ENCODE assay signal across 1 cellular context in genomic region chr19:40503300-40503699, GRCh38.
TF ChIP-seq lines count a peak whose summit lies in the region.

No MANE protein-coding gene starts in this region.

TF ChIP-seq in SK-N-SH treated with all-trans-retinoic acid at 6 μM for 48 hours, 23 proteins besides CTCF, POLR2A, EP300 and RAD21 (continued from another document):
- no peak for TF ChIP-seq ZNF8 (CRISPR knock-in tag; IDR thresholded peaks at IDR 0.05)
- no peak for TF ChIP-seq BACH2 (CRISPR knock-in tag; IDR thresholded peaks at IDR 0.05; ENCODE audit: borderline replicate concordance)
- no peak for TF ChIP-seq SNAI2 (CRISPR knock-in tag; IDR thresholded peaks at IDR 0.05)
